Comparison of ENCODE assay signal across 8 cellular contexts in the genomic region with DNA sequence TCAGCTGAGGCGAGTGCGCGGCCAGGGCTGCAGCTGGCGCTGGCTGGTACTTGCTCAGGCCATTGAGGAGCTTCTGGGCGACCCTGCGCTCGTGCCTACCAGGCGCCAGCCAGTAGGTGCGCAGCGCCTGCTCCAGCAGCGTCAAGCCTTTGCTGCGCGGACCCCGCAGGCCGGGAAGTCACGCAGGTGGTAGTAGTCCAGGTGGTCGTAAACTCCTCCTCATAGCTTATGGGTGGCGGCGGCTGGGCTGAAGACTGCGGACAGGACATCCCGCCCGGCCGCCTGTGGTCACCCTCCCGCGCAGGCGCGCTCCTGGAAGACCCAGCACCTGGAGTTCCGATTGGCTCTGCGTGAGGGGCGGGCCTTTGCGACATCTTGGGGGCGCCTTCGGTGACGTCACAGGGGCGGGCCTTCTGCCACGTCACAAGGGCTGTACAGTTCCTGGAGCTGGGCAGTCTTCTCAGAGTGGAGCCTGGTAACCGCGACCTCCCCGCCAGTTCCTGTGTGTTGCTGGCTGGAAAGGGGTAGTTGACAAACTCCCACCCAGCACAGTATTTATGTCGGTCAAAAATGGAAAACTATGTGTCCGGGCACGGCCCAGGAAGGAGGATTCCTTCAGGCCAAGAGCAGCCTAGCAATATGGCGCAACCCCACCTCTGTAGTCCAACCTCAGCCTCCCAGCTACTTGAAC.
A peak's percentile ranks its signal among the peaks of the same experiment; 100 is the strongest.
DNase-seq lines count a peak whose midpoint lies in the region; ATAC-seq, FAIRE-seq and TF ChIP-seq lines count a peak whose summit lies in the region.
"Not testable (repeated sequence)": the region's sequence is repeated elsewhere in the genome, so short reads cannot be mapped to it uniquely, and the experiment has no call there.

No MANE protein-coding gene starts in this region.

- intact Hi-C loops in transverse colon (cut with DNase I; ENCODE audit: low total_unique reads): not testable (repeated sequence)

- peak overlapping the region; percentile 58 for H2AFZ ChIP-seq in SU-DHL-6 (ENCODE audit: low read depth, low read length, severe bottlenecking)

- H3K4me1 ChIP-seq in cardiac muscle cell (ENCODE audit: low read depth): not testable (repeated sequence)
- peaks cover 2 to 12% (median 4%) of the 10 kb centered on the region in 4 donors for H3K4me1 ChIP-seq in transverse colon

- not testable (repeated sequence) for TF ChIP-seq EP300 in transverse colon (IDR thresholded peaks at IDR 0.05; ENCODE audit: low read depth)

- TF ChIP-seq CTCF in SU-DHL-6 (IDR thresholded peaks at IDR 0.05; ENCODE audit: insufficient read depth, low read length, poor library complexity, severe bottlenecking); cardiac muscle cell (IDR thresholded peaks at IDR 0.05; ENCODE audit: low read depth, low read length): not testable (repeated sequence)
- TF ChIP-seq CTCF in transverse colon (IDR thresholded peaks at IDR 0.05): peak in 1 of 5 experiments; percentile 45

- peak overlapping the region; percentile 76 for H3K27ac Mint-ChIP-seq in activated naive CD8-positive, alpha-beta T cell treated with anti-CD3 and anti-CD28 coated beads, Interleukin-2, amount 50 U/mL, for 24 hours

- H3F3A ChIP-seq in SU-DHL-6 (ENCODE audit: insufficient read depth): not testable (repeated sequence)

- H3K4me3 ChIP-seq in SU-DHL-6 (ENCODE audit: insufficient read depth, low read length, poor library complexity, severe bottlenecking) (peak overlapping the region; percentile 67), cardiac muscle cell (peak overlapping the region; percentile 75), transverse colon (peak overlapping the region; percentile 46 to 75 (median 71))

- H3K9me3 Mint-ChIP-seq in activated naive CD8-positive, alpha-beta T cell treated with anti-CD3 and anti-CD28 coated beads, Interleukin-2, amount 50 U/mL, for 24 hours: not testable (repeated sequence)

- TF ChIP-seq POLR2A in GM12891 (IDR thresholded peaks at IDR 0.05; ENCODE audit: low read depth, low read length): peak; percentile 66; the same call in 1 of the 2 replicates
- peak; percentile 80 for TF ChIP-seq POLR2A in transverse colon (IDR thresholded peaks at IDR 0.05)

- not testable (repeated sequence) for H4K20me1 ChIP-seq in SU-DHL-6 (ENCODE audit: low read depth, low read length)

- not testable (repeated sequence) for H3K36me3 ChIP-seq in SU-DHL-6 (ENCODE audit: low read length); cardiac muscle cell; transverse colon

- FAIRE-seq in GM12891 (lab: Jason Lieb, UNC): peak; percentile 88

- not testable (repeated sequence) for H3K79me2 ChIP-seq in SU-DHL-6 (ENCODE audit: insufficient read depth, low read length)

- DNase-seq in GM12891 (ENCODE audit: insufficient read length, low spot score) (peak; percentile 59), NCI-H1417 (lab: John Stamatoyannopoulos, UW) (peak; percentile 90 to 93 (median 90)), cardiac muscle cell (ENCODE audit: low read depth in 1 of 2, low spot score in 1 of 2) (peak; percentile 93 to 97), pons (ENCODE audit: low spot score) (peak; percentile 93), transverse colon (peak; percentile 98)
- peak; percentile 93 for DNase-seq in activated naive CD8-positive, alpha-beta T cell treated with anti-CD3 and anti-CD28 coated beads, Interleukin-2, amount 50 U/mL, for 24 hours

- H3K27me3 Mint-ChIP-seq in activated naive CD8-positive, alpha-beta T cell treated with anti-CD3 and anti-CD28 coated beads, Interleukin-2, amount 50 U/mL, for 24 hours: not testable (repeated sequence)

- H3K27ac ChIP-seq in SU-DHL-6 (ENCODE audit: low read depth, low read length): not testable (repeated sequence)
- H3K27ac ChIP-seq in cardiac muscle cell: peak overlapping the region; percentile 72
- H3K27ac ChIP-seq in transverse colon: peak overlapping the region; percentile 88 to 94 (median 89)

- ATAC-seq in HG02763 (IDR thresholded peaks at IDR 0.05; ENCODE audit: unreplicated experiment): peak; percentile 96
- peak; percentile 98 for ATAC-seq in activated naive CD8-positive, alpha-beta T cell treated with anti-CD3 and anti-CD28 coated beads, Interleukin-2, amount 50 U/mL, for 24 hours

- in situ Hi-C loops in transverse colon (cut with MboI; ENCODE audit: low pct_ligation_motif_present in 1 of 4, low pct_unique_long_range_greater_than_20kb in 1 of 4, low sequenced_read_pairs in 3 of 4): loop anchor here in 1 of 4 donors (10.0 kb wide), 1 partner anchor 686 kb away; no protein-coding TSS in a partner anchor

- not testable (repeated sequence) for H3K36me3 Mint-ChIP-seq in activated naive CD8-positive, alpha-beta T cell treated with anti-CD3 and anti-CD28 coated beads, Interleukin-2, amount 50 U/mL, for 24 hours (ENCODE audit: low read depth)

- peak overlapping the region; percentile 87 for H3K4me3 Mint-ChIP-seq in activated naive CD8-positive, alpha-beta T cell treated with anti-CD3 and anti-CD28 coated beads, Interleukin-2, amount 50 U/mL, for 24 hours

- H3K4me2 ChIP-seq in SU-DHL-6 (ENCODE audit: low read depth, low read length, poor library complexity, severe bottlenecking): peak overlapping the region; percentile 57

- not testable (repeated sequence) for H3K27me3 ChIP-seq in SU-DHL-6 (ENCODE audit: low read length); cardiac muscle cell; transverse colon

- WGBS in transverse colon (ENCODE audit: low coverage in 1 of 2), 2 donors: 3% methylated on average over 22 of the region's 43 CpGs; no CpG with 5 or more reads in 1 of the 2 donors

- not testable (repeated sequence) for H3K9me2 ChIP-seq in SU-DHL-6 (replicated peaks; ENCODE audit: insufficient read depth, low read length)

- not testable (repeated sequence) for H3K4me1 Mint-ChIP-seq in activated naive CD8-positive, alpha-beta T cell treated with anti-CD3 and anti-CD28 coated beads, Interleukin-2, amount 50 U/mL, for 24 hours

- H3K9ac ChIP-seq in SU-DHL-6 (ENCODE audit: low read length): peak overlapping the region; percentile 78

- not testable (repeated sequence) for H3K9me3 ChIP-seq in SU-DHL-6 (ENCODE audit: insufficient read depth, low read length); cardiac muscle cell (ENCODE audit: low read depth); transverse colon
